ENCODE assay signal across 8 cellular contexts in the genomic region with DNA sequence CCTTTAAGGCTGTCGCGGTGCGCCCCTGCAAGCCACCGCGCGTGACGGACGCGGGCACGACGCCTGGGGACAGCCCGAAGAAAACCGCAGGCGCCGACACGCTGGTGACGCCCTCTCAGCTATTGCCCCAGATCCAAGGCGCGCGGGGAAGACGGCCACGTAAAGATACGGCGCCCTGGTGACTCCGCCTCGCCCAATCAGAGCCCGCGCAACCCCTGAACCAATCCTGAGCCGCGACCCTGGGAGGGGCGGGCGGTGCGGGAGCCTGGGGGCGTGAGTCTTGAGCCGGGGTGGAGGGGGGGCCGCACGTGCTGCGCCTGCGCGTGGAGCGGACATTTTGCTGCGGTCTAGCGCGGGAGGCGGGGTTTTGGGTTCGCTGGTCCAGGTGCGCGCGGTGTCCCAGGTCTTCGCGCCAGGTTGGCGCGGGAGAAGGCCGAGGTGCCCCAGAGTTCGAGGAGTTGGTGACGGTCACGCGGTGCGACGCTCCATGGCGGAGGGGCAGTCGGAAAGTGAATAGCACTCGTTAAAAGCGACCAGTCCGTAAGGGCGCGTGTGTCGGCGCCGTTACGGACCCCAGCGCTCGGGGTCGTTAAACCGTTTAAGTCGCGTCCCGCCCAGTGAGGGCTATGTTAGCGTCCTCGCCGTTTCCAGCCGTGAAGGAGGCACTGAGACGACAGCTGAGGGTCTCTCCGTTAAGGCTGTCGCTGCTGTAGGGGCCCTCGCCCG. TPM values are rescaled to one million over a fixed set of nuclear protein-coding genes. Genes with fewer than 3 reads are reported as not detected.
A peak's percentile ranks its signal among the peaks of the same experiment; 100 is the strongest.
DNase-seq lines count a peak whose midpoint lies in the region; ATAC-seq, FAIRE-seq and TF ChIP-seq lines count a peak whose summit lies in the region.

No MANE protein-coding gene starts in this region.

- DNase-seq in AG20443 (ENCODE audit: low spot score) (peak; percentile 100), NCI-H446 (lab: John Stamatoyannopoulos, UW) (peak; percentile 86 to 96), cerebellar nuclear complex (lab: John Stamatoyannopoulos, UW) (peak; percentile 85 to 88), kidney (peak; percentile 99)
- DNase-seq in activated CD4-positive, CD25-positive, alpha-beta regulatory T cell treated with anti-CD3 and anti-CD28 coated beads, Interleukin-2, amount 50 U/mL, for 72 hours, result peak; percentile 97
- DNase-seq in stimulated activated CD4-positive, alpha-beta T cell treated with anti-CD3 and anti-CD28 coated beads, Interleukin-15, amount 100 ng/mL, for 1 hour (ENCODE audit: low read depth in 1 of 2, low spot score in 1 of 2), result peak; percentile 95 to 99

- peaks cover 0 to 6% of the 10 kb centered on the region in 2 donors for H3K4me1 ChIP-seq in kidney (ENCODE audit: control insufficient read depth in 1 of 2, insufficient read depth in 1 of 2, low read depth in 1 of 2, low read length in 2 of 2)

- peak overlapping the region; percentile 85 to 97 for H3K4me3 ChIP-seq in kidney (ENCODE audit: low read length in 2 of 2)

- no peaks in the 10 kb centered on the region for H3K9me3 ChIP-seq in kidney (ENCODE audit: control insufficient read depth in 1 of 2, low read length in 2 of 2)

- ATAC-seq in GM19043 (IDR thresholded peaks at IDR 0.05; ENCODE audit: low read depth, unreplicated experiment) (peak; percentile 99), HG03354 (IDR thresholded peaks at IDR 0.05; ENCODE audit: poor library complexity, severe bottlenecking, unreplicated experiment) (peak; percentile 99)

- TF ChIP-seq CTCF in kidney (IDR thresholded peaks at IDR 0.05; ENCODE audit: borderline replicate concordance, extremely low read depth, insufficient read depth), result no peak

- H3K27ac ChIP-seq in kidney (ENCODE audit: low read depth in 2 of 2, low read length in 2 of 2), result peak overlapping the region; percentile 81 to 85

- H3K9ac ChIP-seq in kidney (ENCODE audit: low read length in 2 of 2), result peak overlapping the region; percentile 98 to 99

- no peaks in the 10 kb centered on the region for H3K36me3 ChIP-seq in kidney (ENCODE audit: control insufficient read depth in 1 of 2, insufficient read depth in 2 of 2, low read length in 2 of 2)

- FAIRE-seq in kidney (lab: Jason Lieb, UNC), result no peak

- intact Hi-C loops in kidney (cut with DNase I), result no loop called here

RNA-seq across cellular contexts. Expression of a gene that starts 15.9 kb away (rescaled TPM):
- total RNA-seq in kidney, result 0.94 TPM
- 1.3 TPM for polyA plus RNA-seq in kidney (ENCODE audit: insufficient read depth, low read depth, low replicate concordance)

RNA-seq across cellular contexts. Expression of a gene that starts 50.1 kb away (rescaled TPM):
- total RNA-seq in kidney, result 382 TPM
- 191 TPM for polyA plus RNA-seq in kidney (ENCODE audit: insufficient read depth, low read depth, low replicate concordance)

Comparison
In these comparisons a context has a peak if more than half of its experiments do, and no peak if none do; other contexts are left out.
1. Peak in every context shown above with its lines: DNase-seq, ATAC-seq, H3K4me3 ChIP-seq and H3K27ac ChIP-seq.